In the genomic region with DNA sequence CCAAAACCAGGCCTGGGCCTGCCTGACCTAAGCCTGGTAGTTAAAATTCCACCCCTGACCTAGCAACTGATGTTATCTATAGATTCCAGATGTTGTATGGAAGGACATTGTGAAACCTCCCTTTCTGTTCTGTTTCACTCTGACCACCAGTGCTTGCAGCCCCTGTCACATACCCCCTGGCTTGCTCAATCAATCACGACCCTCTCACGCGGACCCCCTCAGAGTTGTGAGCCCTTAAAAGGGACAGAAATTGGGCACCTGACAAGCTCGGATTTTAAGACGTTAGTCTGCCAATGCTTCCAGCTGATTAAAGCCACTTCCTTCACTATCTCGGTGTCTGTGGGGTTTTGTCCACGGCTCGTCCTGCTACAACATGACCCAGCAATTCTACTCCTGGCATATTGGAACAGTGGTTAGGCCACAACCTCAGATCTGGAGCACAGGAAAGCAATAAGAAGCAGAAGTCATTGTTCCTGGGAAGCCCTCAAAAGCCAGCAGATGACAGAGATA, we compare ENCODE assay signal across 1 cellular context.
A peak's percentile ranks its signal among the peaks of the same experiment; 100 is the strongest.
TF ChIP-seq lines count a peak whose summit lies in the region.

No MANE protein-coding gene starts in this region.

TF ChIP-seq in K562, 482 proteins besides CTCF, POLR2A, EP300 and RAD21 (continued from another document and continues in another):
- TF ChIP-seq, protein P1, sequence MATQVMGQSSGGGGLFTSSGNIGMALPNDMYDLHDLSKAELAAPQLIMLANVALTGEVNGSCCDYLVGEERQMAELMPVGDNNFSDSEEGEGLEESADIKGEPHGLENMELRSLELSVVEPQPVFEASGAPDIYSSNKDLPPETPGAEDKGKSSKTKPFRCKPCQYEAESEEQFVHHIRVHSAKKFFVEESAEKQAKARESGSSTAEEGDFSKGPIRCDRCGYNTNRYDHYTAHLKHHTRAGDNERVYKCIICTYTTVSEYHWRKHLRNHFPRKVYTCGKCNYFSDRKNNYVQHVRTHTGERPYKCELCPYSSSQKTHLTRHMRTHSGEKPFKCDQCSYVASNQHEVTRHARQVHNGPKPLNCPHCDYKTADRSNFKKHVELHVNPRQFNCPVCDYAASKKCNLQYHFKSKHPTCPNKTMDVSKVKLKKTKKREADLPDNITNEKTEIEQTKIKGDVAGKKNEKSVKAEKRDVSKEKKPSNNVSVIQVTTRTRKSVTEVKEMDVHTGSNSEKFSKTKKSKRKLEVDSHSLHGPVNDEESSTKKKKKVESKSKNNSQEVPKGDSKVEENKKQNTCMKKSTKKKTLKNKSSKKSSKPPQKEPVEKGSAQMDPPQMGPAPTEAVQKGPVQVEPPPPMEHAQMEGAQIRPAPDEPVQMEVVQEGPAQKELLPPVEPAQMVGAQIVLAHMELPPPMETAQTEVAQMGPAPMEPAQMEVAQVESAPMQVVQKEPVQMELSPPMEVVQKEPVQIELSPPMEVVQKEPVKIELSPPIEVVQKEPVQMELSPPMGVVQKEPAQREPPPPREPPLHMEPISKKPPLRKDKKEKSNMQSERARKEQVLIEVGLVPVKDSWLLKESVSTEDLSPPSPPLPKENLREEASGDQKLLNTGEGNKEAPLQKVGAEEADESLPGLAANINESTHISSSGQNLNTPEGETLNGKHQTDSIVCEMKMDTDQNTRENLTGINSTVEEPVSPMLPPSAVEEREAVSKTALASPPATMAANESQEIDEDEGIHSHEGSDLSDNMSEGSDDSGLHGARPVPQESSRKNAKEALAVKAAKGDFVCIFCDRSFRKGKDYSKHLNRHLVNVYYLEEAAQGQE (CRISPR knock-in tag; IDR thresholded peaks at IDR 0.05; ENCODE audit: low read depth), result no peak
- TF ChIP-seq, protein P2, sequence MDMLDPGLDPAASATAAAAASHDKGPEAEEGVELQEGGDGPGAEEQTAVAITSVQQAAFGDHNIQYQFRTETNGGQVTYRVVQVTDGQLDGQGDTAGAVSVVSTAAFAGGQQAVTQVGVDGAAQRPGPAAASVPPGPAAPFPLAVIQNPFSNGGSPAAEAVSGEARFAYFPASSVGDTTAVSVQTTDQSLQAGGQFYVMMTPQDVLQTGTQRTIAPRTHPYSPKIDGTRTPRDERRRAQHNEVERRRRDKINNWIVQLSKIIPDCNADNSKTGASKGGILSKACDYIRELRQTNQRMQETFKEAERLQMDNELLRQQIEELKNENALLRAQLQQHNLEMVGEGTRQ (CRISPR knock-in tag; IDR thresholded peaks at IDR 0.05), result no peak
- TF ChIP-seq TRIM24 (IDR thresholded peaks at IDR 0.05) (peak in 1 of 2 experiments; percentile 33; a peak in 1 of 4 replicates), HDAC3 (IDR thresholded peaks at IDR 0.05; ENCODE audit: borderline replicate concordance, partially characterized antibody) (no peak), ZBED1 (IDR thresholded peaks at IDR 0.05) (no peak), PML (IDR thresholded peaks at IDR 0.05; ENCODE audit: low read length) (no peak), NBN (IDR thresholded peaks at IDR 0.05; ENCODE audit: low read depth) (no peak), GATA2 (CRISPR knock-in tag; IDR thresholded peaks at IDR 0.05) (no peak), NR2C1 (IDR thresholded peaks at IDR 0.05) (no peak), NR2C1 (tag; IDR thresholded peaks at IDR 0.05) (peak; percentile 63), MED1 (CRISPR knock-in tag; IDR thresholded peaks at IDR 0.05; ENCODE audit: borderline replicate concordance) (no peak), ZNF830 (CRISPR knock-in tag; IDR thresholded peaks at IDR 0.05) (no peak), ZNF561 (CRISPR knock-in tag; conservative IDR thresholded peaks at IDR 0.05) (no peak), ZNF174 (CRISPR knock-in tag; IDR thresholded peaks at IDR 0.05) (no peak), SIN3B (IDR thresholded peaks at IDR 0.05; ENCODE audit: low read depth) (no peak), SP1 (CRISPR knock-in tag; IDR thresholded peaks at IDR 0.05) (no peak), ILK (tag; IDR thresholded peaks at IDR 0.05; ENCODE audit: borderline replicate concordance, low read depth) (no peak), EGR1 (conservative IDR thresholded peaks at IDR 0.05) (no peak), CEBPG (CRISPR knock-in tag; IDR thresholded peaks at IDR 0.05) (no peak), CEBPG (tag; conservative IDR thresholded peaks at IDR 0.05 in 1 of 2, IDR thresholded peaks at IDR 0.05 in 1 of 2) (peak in 1 of 2 experiments; percentile 46; a peak in 1 of 4 replicates), NFRKB (IDR thresholded peaks at IDR 0.05; ENCODE audit: low read depth) (no peak), FOXJ3 (CRISPR knock-in tag; IDR thresholded peaks at IDR 0.05) (no peak), POU5F1 (IDR thresholded peaks at IDR 0.05; ENCODE audit: borderline replicate concordance, low read depth, low read length, partially characterized antibody) (no peak), ESRRA (IDR thresholded peaks at IDR 0.05; ENCODE audit: borderline replicate concordance, low read depth) (peak; percentile 58; the same call in 1 of the 2 replicates), ZKSCAN3 (CRISPR knock-in tag; IDR thresholded peaks at IDR 0.05) (no peak), GABPB2 (CRISPR knock-in tag; conservative IDR thresholded peaks at IDR 0.05) (no peak), STAT5B (CRISPR knock-in tag; IDR thresholded peaks at IDR 0.05) (no peak), ARNT (IDR thresholded peaks at IDR 0.05) (no peak), YBX1 (IDR thresholded peaks at IDR 0.05) (no peak), HNRNPL (IDR thresholded peaks at IDR 0.05; ENCODE audit: low read depth, low read length) (no peak), ASH1L (IDR thresholded peaks at IDR 0.05; ENCODE audit: borderline replicate concordance, low read depth, partially characterized antibody) (no peak), L3MBTL2 (IDR thresholded peaks at IDR 0.05) (0 out of 2 replicates have a peak, but pooled peaks have one; percentile 17), RBM17 (IDR thresholded peaks at IDR 0.05; ENCODE audit: borderline replicate concordance, low read depth, low read length) (no peak), NR1H2 (CRISPR knock-in tag; IDR thresholded peaks at IDR 0.05) (no peak), SIRT6 (IDR thresholded peaks at IDR 0.05; ENCODE audit: low read depth, low read length) (no peak), EZH2 (IDR thresholded peaks at IDR 0.05; ENCODE audit: borderline replicate concordance, low read depth, low read length) (no peak), DPF2 (IDR thresholded peaks at IDR 0.05) (peak; percentile 53; the same call in 1 of the 2 replicates), TAF1 (IDR thresholded peaks at IDR 0.05; ENCODE audit: control insufficient read depth, extremely low read depth, insufficient read depth, low read length, severe bottlenecking) (no peak), NFE2 (IDR thresholded peaks at IDR 0.05; ENCODE audit: low read depth) (peak; percentile 92), ZNF766 (CRISPR knock-in tag; conservative IDR thresholded peaks at IDR 0.05) (peak; percentile 75), CREB1 (IDR thresholded peaks at IDR 0.05) (no peak), CREB1 (CRISPR knock-in tag; IDR thresholded peaks at IDR 0.05) (no peak), RBBP5 (IDR thresholded peaks at IDR 0.05; ENCODE audit: borderline replicate concordance, insufficient read depth, low read length, poor library complexity, severe bottlenecking) (no peak), ZNF717 (CRISPR knock-in tag; IDR thresholded peaks at IDR 0.05) (no peak), KLF1 (tag; IDR thresholded peaks at IDR 0.05) (no peak), ZNF589 (CRISPR knock-in tag; IDR thresholded peaks at IDR 0.05; ENCODE audit: low read depth) (no peak)
- TF ChIP-seq, protein P3, sequence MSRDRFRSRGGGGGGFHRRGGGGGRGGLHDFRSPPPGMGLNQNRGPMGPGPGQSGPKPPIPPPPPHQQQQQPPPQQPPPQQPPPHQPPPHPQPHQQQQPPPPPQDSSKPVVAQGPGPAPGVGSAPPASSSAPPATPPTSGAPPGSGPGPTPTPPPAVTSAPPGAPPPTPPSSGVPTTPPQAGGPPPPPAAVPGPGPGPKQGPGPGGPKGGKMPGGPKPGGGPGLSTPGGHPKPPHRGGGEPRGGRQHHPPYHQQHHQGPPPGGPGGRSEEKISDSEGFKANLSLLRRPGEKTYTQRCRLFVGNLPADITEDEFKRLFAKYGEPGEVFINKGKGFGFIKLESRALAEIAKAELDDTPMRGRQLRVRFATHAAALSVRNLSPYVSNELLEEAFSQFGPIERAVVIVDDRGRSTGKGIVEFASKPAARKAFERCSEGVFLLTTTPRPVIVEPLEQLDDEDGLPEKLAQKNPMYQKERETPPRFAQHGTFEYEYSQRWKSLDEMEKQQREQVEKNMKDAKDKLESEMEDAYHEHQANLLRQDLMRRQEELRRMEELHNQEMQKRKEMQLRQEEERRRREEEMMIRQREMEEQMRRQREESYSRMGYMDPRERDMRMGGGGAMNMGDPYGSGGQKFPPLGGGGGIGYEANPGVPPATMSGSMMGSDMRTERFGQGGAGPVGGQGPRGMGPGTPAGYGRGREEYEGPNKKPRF (IDR thresholded peaks at IDR 0.05; ENCODE audit: low read depth, low read length), result no peak
- TF ChIP-seq, protein P4, sequence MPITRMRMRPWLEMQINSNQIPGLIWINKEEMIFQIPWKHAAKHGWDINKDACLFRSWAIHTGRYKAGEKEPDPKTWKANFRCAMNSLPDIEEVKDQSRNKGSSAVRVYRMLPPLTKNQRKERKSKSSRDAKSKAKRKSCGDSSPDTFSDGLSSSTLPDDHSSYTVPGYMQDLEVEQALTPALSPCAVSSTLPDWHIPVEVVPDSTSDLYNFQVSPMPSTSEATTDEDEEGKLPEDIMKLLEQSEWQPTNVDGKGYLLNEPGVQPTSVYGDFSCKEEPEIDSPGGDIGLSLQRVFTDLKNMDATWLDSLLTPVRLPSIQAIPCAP (CRISPR knock-in tag; IDR thresholded peaks at IDR 0.05; ENCODE audit: borderline replicate concordance), result no peak
- TF ChIP-seq, protein P5, sequence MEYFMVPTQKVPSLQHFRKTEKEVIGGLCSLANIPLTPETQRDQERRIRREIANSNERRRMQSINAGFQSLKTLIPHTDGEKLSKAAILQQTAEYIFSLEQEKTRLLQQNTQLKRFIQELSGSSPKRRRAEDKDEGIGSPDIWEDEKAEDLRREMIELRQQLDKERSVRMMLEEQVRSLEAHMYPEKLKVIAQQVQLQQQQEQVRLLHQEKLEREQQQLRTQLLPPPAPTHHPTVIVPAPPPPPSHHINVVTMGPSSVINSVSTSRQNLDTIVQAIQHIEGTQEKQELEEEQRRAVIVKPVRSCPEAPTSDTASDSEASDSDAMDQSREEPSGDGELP (CRISPR knock-in tag; IDR thresholded peaks at IDR 0.05; ENCODE audit: borderline replicate concordance), result peak; percentile 69; the same call in 1 of the 2 replicates
- TF ChIP-seq, protein P6, sequence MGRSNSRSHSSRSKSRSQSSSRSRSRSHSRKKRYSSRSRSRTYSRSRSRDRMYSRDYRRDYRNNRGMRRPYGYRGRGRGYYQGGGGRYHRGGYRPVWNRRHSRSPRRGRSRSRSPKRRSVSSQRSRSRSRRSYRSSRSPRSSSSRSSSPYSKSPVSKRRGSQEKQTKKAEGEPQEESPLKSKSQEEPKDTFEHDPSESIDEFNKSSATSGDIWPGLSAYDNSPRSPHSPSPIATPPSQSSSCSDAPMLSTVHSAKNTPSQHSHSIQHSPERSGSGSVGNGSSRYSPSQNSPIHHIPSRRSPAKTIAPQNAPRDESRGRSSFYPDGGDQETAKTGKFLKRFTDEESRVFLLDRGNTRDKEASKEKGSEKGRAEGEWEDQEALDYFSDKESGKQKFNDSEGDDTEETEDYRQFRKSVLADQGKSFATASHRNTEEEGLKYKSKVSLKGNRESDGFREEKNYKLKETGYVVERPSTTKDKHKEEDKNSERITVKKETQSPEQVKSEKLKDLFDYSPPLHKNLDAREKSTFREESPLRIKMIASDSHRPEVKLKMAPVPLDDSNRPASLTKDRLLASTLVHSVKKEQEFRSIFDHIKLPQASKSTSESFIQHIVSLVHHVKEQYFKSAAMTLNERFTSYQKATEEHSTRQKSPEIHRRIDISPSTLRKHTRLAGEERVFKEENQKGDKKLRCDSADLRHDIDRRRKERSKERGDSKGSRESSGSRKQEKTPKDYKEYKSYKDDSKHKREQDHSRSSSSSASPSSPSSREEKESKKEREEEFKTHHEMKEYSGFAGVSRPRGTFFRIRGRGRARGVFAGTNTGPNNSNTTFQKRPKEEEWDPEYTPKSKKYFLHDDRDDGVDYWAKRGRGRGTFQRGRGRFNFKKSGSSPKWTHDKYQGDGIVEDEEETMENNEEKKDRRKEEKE (IDR thresholded peaks at IDR 0.05; ENCODE audit: borderline replicate concordance in 1 of 2, control insufficient read depth in 1 of 2, low read depth in 2 of 2, low read length in 1 of 2), result no peak
- TF ChIP-seq, protein P7, sequence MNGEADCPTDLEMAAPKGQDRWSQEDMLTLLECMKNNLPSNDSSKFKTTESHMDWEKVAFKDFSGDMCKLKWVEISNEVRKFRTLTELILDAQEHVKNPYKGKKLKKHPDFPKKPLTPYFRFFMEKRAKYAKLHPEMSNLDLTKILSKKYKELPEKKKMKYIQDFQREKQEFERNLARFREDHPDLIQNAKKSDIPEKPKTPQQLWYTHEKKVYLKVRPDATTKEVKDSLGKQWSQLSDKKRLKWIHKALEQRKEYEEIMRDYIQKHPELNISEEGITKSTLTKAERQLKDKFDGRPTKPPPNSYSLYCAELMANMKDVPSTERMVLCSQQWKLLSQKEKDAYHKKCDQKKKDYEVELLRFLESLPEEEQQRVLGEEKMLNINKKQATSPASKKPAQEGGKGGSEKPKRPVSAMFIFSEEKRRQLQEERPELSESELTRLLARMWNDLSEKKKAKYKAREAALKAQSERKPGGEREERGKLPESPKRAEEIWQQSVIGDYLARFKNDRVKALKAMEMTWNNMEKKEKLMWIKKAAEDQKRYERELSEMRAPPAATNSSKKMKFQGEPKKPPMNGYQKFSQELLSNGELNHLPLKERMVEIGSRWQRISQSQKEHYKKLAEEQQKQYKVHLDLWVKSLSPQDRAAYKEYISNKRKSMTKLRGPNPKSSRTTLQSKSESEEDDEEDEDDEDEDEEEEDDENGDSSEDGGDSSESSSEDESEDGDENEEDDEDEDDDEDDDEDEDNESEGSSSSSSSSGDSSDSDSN (IDR thresholded peaks at IDR 0.05; ENCODE audit: borderline replicate concordance in 1 of 2, low read depth in 2 of 2, low read length in 2 of 2), result no peak
- TF ChIP-seq, protein P8, sequence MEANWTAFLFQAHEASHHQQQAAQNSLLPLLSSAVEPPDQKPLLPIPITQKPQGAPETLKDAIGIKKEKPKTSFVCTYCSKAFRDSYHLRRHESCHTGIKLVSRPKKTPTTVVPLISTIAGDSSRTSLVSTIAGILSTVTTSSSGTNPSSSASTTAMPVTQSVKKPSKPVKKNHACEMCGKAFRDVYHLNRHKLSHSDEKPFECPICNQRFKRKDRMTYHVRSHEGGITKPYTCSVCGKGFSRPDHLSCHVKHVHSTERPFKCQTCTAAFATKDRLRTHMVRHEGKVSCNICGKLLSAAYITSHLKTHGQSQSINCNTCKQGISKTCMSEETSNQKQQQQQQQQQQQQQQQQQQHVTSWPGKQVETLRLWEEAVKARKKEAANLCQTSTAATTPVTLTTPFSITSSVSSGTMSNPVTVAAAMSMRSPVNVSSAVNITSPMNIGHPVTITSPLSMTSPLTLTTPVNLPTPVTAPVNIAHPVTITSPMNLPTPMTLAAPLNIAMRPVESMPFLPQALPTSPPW (CRISPR knock-in tag; IDR thresholded peaks at IDR 0.05), result no peak
- TF ChIP-seq, protein P9, sequence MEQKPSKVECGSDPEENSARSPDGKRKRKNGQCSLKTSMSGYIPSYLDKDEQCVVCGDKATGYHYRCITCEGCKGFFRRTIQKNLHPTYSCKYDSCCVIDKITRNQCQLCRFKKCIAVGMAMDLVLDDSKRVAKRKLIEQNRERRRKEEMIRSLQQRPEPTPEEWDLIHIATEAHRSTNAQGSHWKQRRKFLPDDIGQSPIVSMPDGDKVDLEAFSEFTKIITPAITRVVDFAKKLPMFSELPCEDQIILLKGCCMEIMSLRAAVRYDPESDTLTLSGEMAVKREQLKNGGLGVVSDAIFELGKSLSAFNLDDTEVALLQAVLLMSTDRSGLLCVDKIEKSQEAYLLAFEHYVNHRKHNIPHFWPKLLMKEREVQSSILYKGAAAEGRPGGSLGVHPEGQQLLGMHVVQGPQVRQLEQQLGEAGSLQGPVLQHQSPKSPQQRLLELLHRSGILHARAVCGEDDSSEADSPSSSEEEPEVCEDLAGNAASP (IDR thresholded peaks at IDR 0.05), result no peak
